In the genomic region with DNA sequence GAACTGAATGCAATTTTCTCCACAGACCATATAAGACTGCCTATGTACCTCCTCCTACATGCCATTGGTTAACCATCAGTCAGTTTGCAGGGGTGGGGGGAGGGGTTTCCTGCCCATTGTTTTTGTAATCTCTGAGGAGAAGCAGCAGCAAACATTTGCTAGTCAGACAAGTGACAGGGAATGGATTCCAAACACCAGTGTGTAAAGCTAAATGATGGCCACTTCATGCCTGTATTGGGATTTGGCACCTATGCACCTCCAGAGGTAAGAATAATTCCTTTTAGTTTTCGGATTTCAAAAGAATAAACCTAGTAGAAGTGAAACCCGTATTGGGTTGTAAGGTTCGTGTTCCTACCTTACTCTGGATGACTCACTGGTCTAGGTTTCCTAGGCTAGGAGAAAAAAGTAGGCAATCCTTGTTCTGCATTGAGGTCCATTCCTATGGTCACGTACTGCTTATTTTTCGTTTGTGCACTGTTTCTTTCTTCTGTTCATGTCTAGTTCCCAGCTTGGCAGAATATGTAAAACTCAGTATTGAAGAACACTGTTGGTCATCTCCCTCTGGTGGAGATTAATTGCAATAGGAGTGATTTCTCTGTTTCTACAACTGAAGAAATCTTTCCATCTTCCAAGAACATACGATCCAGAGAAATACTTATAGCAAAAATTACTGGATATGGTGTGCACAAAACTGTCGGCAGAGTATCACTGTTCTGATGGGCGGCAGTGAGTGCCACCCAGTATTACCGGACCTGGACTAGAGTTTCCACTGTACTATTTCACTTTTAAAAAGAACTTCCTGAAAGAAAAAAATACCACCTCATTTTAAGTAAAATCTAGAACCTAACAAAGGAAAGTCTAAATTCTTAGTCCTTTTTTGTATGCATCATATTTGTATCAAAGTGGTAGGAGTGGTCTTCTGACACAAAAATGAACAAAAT, we compare ENCODE assay signal across 8 cellular contexts. TPM values are rescaled to one million over a fixed set of nuclear protein-coding genes. Genes with fewer than 3 reads are reported as not detected.
DNase-seq lines count a peak whose midpoint lies in the region; ATAC-seq and TF ChIP-seq lines count a peak whose summit lies in the region.

A gene (plus strand): TSS at position 150 of the 941 bp plus-strand sequence. CDS start 31 bp downstream, at position 181.

- DNase-seq in Calu3: peak; percentile 22
- peak; percentile 49 for DNase-seq in Jurkat, Clone E6-1 (ENCODE audit: low read depth, low spot score)
- DNase-seq in fibroblast of the aortic adventitia (ENCODE audit: low read depth): peak; percentile 91
- DNase-seq in natural killer cell treated with Interleukin-12 subunit alpha and Interleukin-12 subunit beta and Interleukin-15 and Interleukin-18, amount 100 ng/mL, for 72 hours (ENCODE audit: low spot score): no peak
- no peak for DNase-seq in stimulated activated CD4-positive, alpha-beta T cell treated with anti-CD3 and anti-CD28 coated beads, Interleukin-15, amount 100 ng/mL, for 24 hours

- peak within 1 kb of the TSS; percentile 93 for H3K27ac Mint-ChIP-seq in Calu3 (ENCODE audit: unreplicated experiment)
- H3K27ac Mint-ChIP-seq in natural killer cell treated with Interleukin-12 subunit alpha and Interleukin-12 subunit beta and Interleukin-15 and Interleukin-18, amount 100 ng/mL, for 72 hours: peak within 1 kb of the TSS; percentile 54 to 92

- CTCF ChIA-PET in Calu3 (lab: Charles Lee): interaction anchor here (0.5 to 3.8 kb wide), 7 partner anchors 53 to 247 kb away, joined by 3 to 29 read pairs (median 3); no protein-coding TSS in a partner anchor

- intact Hi-C loops in Calu3 (cut with micrococcal nuclease; ENCODE audit: unreplicated experiment): loop anchor here (1.0 to 10.0 kb wide), 10 partner anchors 23 to 290 kb away; a partner anchor contains a TSS

- peak within 1 kb of the TSS; percentile 33 for H3K4me3 ChIP-seq in Jurkat, Clone E6-1 (ENCODE audit: low read length)
- H3K4me3 ChIP-seq in WI38 (ENCODE audit: low read depth, low read length) (peak within 1 kb of the TSS; percentile 7; the same call in 1 of the 2 replicates), fibroblast of the aortic adventitia (ENCODE audit: low read depth, low read length) (peak within 1 kb of the TSS; percentile 70)

- peaks cover 50% of the 10 kb centered on the region for H3K4me1 Mint-ChIP-seq in Calu3 (ENCODE audit: low read depth, unreplicated experiment)
- H3K4me1 Mint-ChIP-seq in natural killer cell treated with Interleukin-12 subunit alpha and Interleukin-12 subunit beta and Interleukin-15 and Interleukin-18, amount 100 ng/mL, for 72 hours (ENCODE audit: low read depth in 2 of 2): peaks cover 15 to 24% of the 10 kb centered on the region in 2 donors

- H3K4me3 Mint-ChIP-seq in Calu3 (ENCODE audit: low read depth, unreplicated experiment): peak within 1 kb of the TSS; percentile 78
- H3K4me3 Mint-ChIP-seq in natural killer cell treated with Interleukin-12 subunit alpha and Interleukin-12 subunit beta and Interleukin-15 and Interleukin-18, amount 100 ng/mL, for 72 hours: peak within 1 kb of the TSS; percentile 85

- peak; percentile 65 for TF ChIP-seq CTCF in Calu3 (IDR thresholded peaks at IDR 0.05; ENCODE audit: unreplicated experiment)
- TF ChIP-seq CTCF in WI38 (IDR thresholded peaks at IDR 0.05; ENCODE audit: low read depth, low read length): peak; percentile 16; the same call in 1 of the 2 replicates
- peak; percentile 73 for TF ChIP-seq CTCF in fibroblast of the aortic adventitia (IDR thresholded peaks at IDR 0.05; ENCODE audit: insufficient read depth, low read length)

- peaks cover 50% of the 10 kb centered on the region for H3K36me3 Mint-ChIP-seq in Calu3 (ENCODE audit: insufficient read depth, unreplicated experiment)
- peaks cover 6% of the 10 kb centered on the region for H3K36me3 Mint-ChIP-seq in natural killer cell treated with Interleukin-12 subunit alpha and Interleukin-12 subunit beta and Interleukin-15 and Interleukin-18, amount 100 ng/mL, for 72 hours

- TSS peak; percentile 66 for BruUV-seq in Calu3 (replicated peaks; lab: Mats Ljungman, UMichigan)

- H3K27me3 Mint-ChIP-seq in Calu3 (ENCODE audit: unreplicated experiment): no peaks in the 10 kb centered on the region
- H3K27me3 Mint-ChIP-seq in natural killer cell treated with Interleukin-12 subunit alpha and Interleukin-12 subunit beta and Interleukin-15 and Interleukin-18, amount 100 ng/mL, for 72 hours: peaks cover 0 to 3% of the 10 kb centered on the region in 2 donors

- ATAC-seq in natural killer cell treated with Interleukin-12 subunit alpha and Interleukin-12 subunit beta and Interleukin-15 and Interleukin-18, amount 100 ng/mL, for 72 hours: peak; percentile 73 to 83
- ATAC-seq in HG03097 (IDR thresholded peaks at IDR 0.05; ENCODE audit: low FRiP score, unreplicated experiment) (no peak), HG03139 (IDR thresholded peaks at IDR 0.05; ENCODE audit: unreplicated experiment) (no peak)

- peaks cover 3% of the 10 kb centered on the region for H3K9me3 Mint-ChIP-seq in Calu3 (ENCODE audit: low read depth, unreplicated experiment)
- no peaks in the 10 kb centered on the region for H3K9me3 Mint-ChIP-seq in natural killer cell treated with Interleukin-12 subunit alpha and Interleukin-12 subunit beta and Interleukin-15 and Interleukin-18, amount 100 ng/mL, for 72 hours

RNA-seq across cellular contexts. Expression of the gene that starts here (rescaled TPM):
- 177 and 181 TPM in 2 replicates for total RNA-seq in Calu3 (2022)
- 8.8 TPM for polyA plus RNA-seq in Jurkat, Clone E6-1 (2012; ENCODE audit: insufficient read depth, insufficient read length)
- total RNA-seq in fibroblast of the aortic adventitia (ENCODE audit: low replicate concordance): 74.2 and 169 TPM in 2 replicates
- total RNA-seq in natural killer cell treated with Interleukin-12 subunit alpha and Interleukin-12 subunit beta and Interleukin-15 and Interleukin-18, amount 100 ng/mL, for 72 hours: 10 to 100 TPM in 1 of 2 donors, 1 to 10 TPM in 1; 3.8 to 37.0 TPM

Comparison
In these comparisons a context has a peak if more than half of its experiments do, and no peak if none do; other contexts are left out.
1. DNase-seq: peak in Calu3 (single experiment), Jurkat, Clone E6-1 (single experiment) and fibroblast of the aortic adventitia (single experiment); none in natural killer cell treated with Interleukin-12 subunit alpha and Interleukin-12 subunit beta and Interleukin-15 and Interleukin-18, amount 100 ng/mL, for 72 hours (single experiment) and stimulated activated CD4-positive, alpha-beta T cell treated with anti-CD3 and anti-CD28 coated beads, Interleukin-15, amount 100 ng/mL, for 24 hours (single experiment).
2. CTCF ChIP-seq: peak in every context shown above with its lines; median percentile 73 in fibroblast of the aortic adventitia; 65 in Calu3; 16 in WI38.
3. H3K4me3 ChIP-seq: peak in every context shown above with its lines; median percentile 70 in fibroblast of the aortic adventitia; 33 in Jurkat, Clone E6-1; 7 in WI38.
4. ATAC-seq: peak in natural killer cell treated with Interleukin-12 subunit alpha and Interleukin-12 subunit beta and Interleukin-15 and Interleukin-18, amount 100 ng/mL, for 72 hours (2 of 2); none in HG03097 (single experiment) and HG03139 (single experiment).